In the genomic region with DNA sequence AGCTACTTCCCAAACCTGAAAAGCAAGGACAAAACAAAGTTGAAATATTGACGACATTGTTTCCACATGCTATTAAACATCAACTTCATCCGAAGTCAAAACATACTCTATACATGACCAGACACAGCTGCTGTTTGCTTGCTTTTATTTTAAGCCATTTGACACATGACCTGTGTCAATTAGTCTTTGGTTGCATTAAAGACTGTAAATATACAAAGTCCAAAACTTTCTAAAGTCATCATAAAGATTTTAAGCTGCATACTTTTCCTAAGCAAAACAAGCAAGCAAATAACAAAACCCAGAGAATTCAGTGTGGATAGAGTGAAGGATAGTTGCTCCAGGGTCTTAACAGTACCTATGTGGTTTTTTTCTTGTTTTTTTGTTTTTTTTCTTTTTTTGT, we compare ENCODE assay signal across 30 cellular contexts. TPM values are rescaled to one million over a fixed set of nuclear protein-coding genes. Genes with fewer than 3 reads are reported as not detected.
"Had no signal": no experiment of that assay in that cellular context is flagged by ENCODE, and none has a peak within 500 bp of the region (broad histone marks: within the 10 kb centered on the region; RNA-seq: fewer than 3 reads in every experiment).

No MANE protein-coding gene starts in this region.

- H3K27me3 Mint-ChIP-seq: activated CD4-positive, alpha-beta memory T cell treated with anti-CD3 and anti-CD28 coated beads, Interleukin-2, amount 10 ng/mL, durations not matched to agents 7 days and 5 days; activated CD4-positive, alpha-beta T cell treated with anti-CD3 and anti-CD28 coated beads, Interleukin-2, amount 10 ng/mL, durations not matched to agents 7 days and 5 days; activated naive CD8-positive, alpha-beta T cell; activated T-cell treated with anti-CD3 and anti-CD28 coated beads, Interleukin-2, amount 50 U/mL, for 24 hours; effector memory CD8-positive, alpha-beta T cell had no signal

- ATAC-seq: activated T-cell treated with anti-CD3 and anti-CD28 coated beads, Interleukin-2, amount 50 U/mL, for 72 hours; effector memory CD8-positive, alpha-beta T cell; gastroesophageal sphincter had no signal

- H3K36me3 Mint-ChIP-seq: activated naive CD8-positive, alpha-beta T cell had no signal

- H3K4me3 Mint-ChIP-seq: activated CD4-positive, alpha-beta memory T cell treated with anti-CD3 and anti-CD28 coated beads, Interleukin-2, amount 10 ng/mL, durations not matched to agents 7 days and 5 days; activated CD4-positive, alpha-beta T cell treated with anti-CD3 and anti-CD28 coated beads, Interleukin-2, amount 10 ng/mL, durations not matched to agents 7 days and 5 days; activated naive CD8-positive, alpha-beta T cell; activated T-cell treated with anti-CD3 and anti-CD28 coated beads, Interleukin-2, amount 50 U/mL, for 24 hours; activated T-cell treated with anti-CD3 and anti-CD28 coated beads, Interleukin-2, amount 50 U/mL, for 72 hours; effector memory CD8-positive, alpha-beta T cell had no signal

- H3K9me3 Mint-ChIP-seq: activated CD4-positive, alpha-beta memory T cell treated with anti-CD3 and anti-CD28 coated beads, Interleukin-2, amount 10 ng/mL, durations not matched to agents 7 days and 5 days; activated CD4-positive, alpha-beta T cell treated with anti-CD3 and anti-CD28 coated beads, Interleukin-2, amount 10 ng/mL, durations not matched to agents 7 days and 5 days; activated T-cell treated with anti-CD3 and anti-CD28 coated beads, Interleukin-2, amount 50 U/mL, for 24 hours; activated T-cell treated with anti-CD3 and anti-CD28 coated beads, Interleukin-2, amount 50 U/mL, for 72 hours; effector memory CD8-positive, alpha-beta T cell had no signal

- H3K27ac Mint-ChIP-seq: activated CD4-positive, alpha-beta memory T cell treated with anti-CD3 and anti-CD28 coated beads, Interleukin-2, amount 10 ng/mL, durations not matched to agents 7 days and 5 days; activated CD4-positive, alpha-beta T cell treated with anti-CD3 and anti-CD28 coated beads, Interleukin-2, amount 10 ng/mL, durations not matched to agents 7 days and 5 days; activated naive CD8-positive, alpha-beta T cell; activated T-cell treated with anti-CD3 and anti-CD28 coated beads, Interleukin-2, amount 50 U/mL, for 24 hours; activated T-cell treated with anti-CD3 and anti-CD28 coated beads, Interleukin-2, amount 50 U/mL, for 72 hours had no signal

- DNase-seq: activated CD4-positive, alpha-beta memory T cell treated with anti-CD3 and anti-CD28 coated beads, Interleukin-2, amount 10 ng/mL, durations not matched to agents 7 days and 5 days; activated CD4-positive, alpha-beta T cell treated with anti-CD3 and anti-CD28 coated beads for 1 hour; activated CD4-positive, alpha-beta T cell treated with anti-CD3 and anti-CD28 coated beads for 4 hours; activated CD4-positive, alpha-beta T cell treated with anti-CD3 and anti-CD28 coated beads, Interleukin-2, amount 10 ng/mL, durations not matched to agents 7 days and 5 days; activated CD4-positive, alpha-beta T cell treated with anti-CD3 and anti-CD28 coated beads, Interleukin-2, amount 50 U/mL, for 4 hours; activated CD8-positive, alpha-beta memory T cell treated with anti-CD3 and anti-CD28 coated beads, Interleukin-2, amount 50 U/mL, for 48 hours; activated gamma-delta T cell; activated naive CD4-positive, alpha-beta T cell; activated naive CD4-positive, alpha-beta T cell treated with anti-CD3 and anti-CD28 coated beads, Interleukin-2, amount 50 U/mL, for 16 hours; activated T-cell treated with anti-CD3 and anti-CD28 coated beads for 4 hours; activated T-cell treated with anti-CD3 and anti-CD28 coated beads, Interleukin-2, amount 50 U/mL, for 24 hours; activated T-cell treated with anti-CD3 and anti-CD28 coated beads, Interleukin-2, amount 50 U/mL, for 72 hours; amniotic stem cell; anterior cingulate cortex; brain microvascular endothelial cell; caudate nucleus; cortex of kidney; dermis blood vessel endothelial cell; effector CD4-positive, alpha-beta T cell; effector memory CD8-positive, alpha-beta T cell; erythroblast; esophagus squamous epithelium; foreskin melanocyte; T-helper 2 cell had no signal

- H3K4me1 Mint-ChIP-seq: activated CD4-positive, alpha-beta memory T cell treated with anti-CD3 and anti-CD28 coated beads, Interleukin-2, amount 10 ng/mL, durations not matched to agents 7 days and 5 days; activated CD4-positive, alpha-beta T cell treated with anti-CD3 and anti-CD28 coated beads, Interleukin-2, amount 10 ng/mL, durations not matched to agents 7 days and 5 days had no signal

RNA-seq across cellular contexts. Expression of a gene that starts 21.8 kb away (rescaled TPM):
- total RNA-seq: fibroblast of villous mesenchyme had no signal

RNA-seq across cellular contexts. Expression of a gene that starts 31.2 kb away (rescaled TPM):
- total RNA-seq: dermis blood vessel endothelial cell, fibroblast of villous mesenchyme, glomerular endothelial cell had no signal

RNA-seq across cellular contexts. Expression of a gene that starts 31.9 kb away (rescaled TPM):
- total RNA-seq: activated CD4-positive, alpha-beta memory T cell treated with anti-CD3 and anti-CD28 coated beads, Interleukin-2, amount 10 ng/mL, durations not matched to agents 7 days and 5 days; activated CD4-positive, alpha-beta T cell treated with anti-CD3 and anti-CD28 coated beads, Interleukin-2, amount 10 ng/mL, durations not matched to agents 7 days and 5 days; chondrocyte; dermis blood vessel endothelial cell; fibroblast of lung; fibroblast of villous mesenchyme; gastroesophageal sphincter; glomerular endothelial cell had no signal
